Comparison of ENCODE assay signal across 13 cellular contexts in genomic region chr2:98663521-98664090, GRCh38. TPM values are rescaled to one million over a fixed set of nuclear protein-coding genes. Genes with fewer than 3 reads are reported as not detected.
A peak's percentile ranks its signal among the peaks of the same experiment; 100 is the strongest.
DNase-seq lines count a peak whose midpoint lies in the region; ATAC-seq and TF ChIP-seq lines count a peak whose summit lies in the region.
"Had no signal": no experiment of that assay in that cellular context is flagged by ENCODE, and none has a peak within 500 bp of the region (broad histone marks: within the 10 kb centered on the region; RNA-seq: fewer than 3 reads in every experiment).

No MANE protein-coding gene starts in this region.

- H3K27ac ChIP-seq in mammary epithelial cell (ENCODE audit: insufficient read depth, low read depth, low read length) (peak overlapping the region; percentile 79), spleen (peak overlapping the region; percentile 34 to 85 (median 70)), aorta (ENCODE audit: low read depth in 1 of 2, low read length in 2 of 2) (no peak overlapping the region)
- H3K27ac ChIP-seq: GM23248, KMS-11 had no signal

- no peak for TF ChIP-seq POLR2A in spleen (IDR thresholded peaks at IDR 0.05)

- CTCF ChIA-PET in mammary epithelial cell (lab: Charles Lee; ENCODE audit: low non-redundant PET), result no interaction called here

- no peak overlapping the region for H3K4me2 ChIP-seq in mammary epithelial cell (ENCODE audit: insufficient read depth, low read depth, low read length)
- H3K4me2 ChIP-seq: KMS-11 had no signal

- peak overlapping the region; percentile 80 for H3K4me3 Mint-ChIP-seq in T-helper 1 cell treated with Interleukin-12 subunit alpha and Interleukin-12 subunit beta and Interleukin-4 antibody, amounts not matched to agents 30 μg/mL and 1 μg/mL, for 36 hours

- intact Hi-C loops in mammary epithelial cell (cut with micrococcal nuclease) (loop anchor here (2.0 to 5.0 kb wide), 2 partner anchors 67 to 249 kb away; partner anchors contain the start of gene MGAT4A), spleen (cut with DNase I; ENCODE audit: low total_unique reads) (no loop called here), aorta (cut with DNase I) (no loop called here)

- peaks cover 5% of the 10 kb centered on the region for H3K9me3 ChIP-seq in mammary epithelial cell (replicated peaks; ENCODE audit: insufficient read depth, low read length)
- H3K9me3 ChIP-seq in spleen, result peaks cover 0 to 6% (median 0%) of the 10 kb centered on the region in 8 donors
- H3K9me3 ChIP-seq in aorta (ENCODE audit: control insufficient read depth, low read length), result no peaks in the 10 kb centered on the region

- no peaks in the 10 kb centered on the region for H3K27me3 ChIP-seq in mammary epithelial cell (ENCODE audit: insufficient read depth, low read length)
- no peaks in the 10 kb centered on the region for H3K27me3 ChIP-seq in spleen (replicated peaks in 1 of 7)
- no peaks in the 10 kb centered on the region for H3K27me3 ChIP-seq in aorta (ENCODE audit: control insufficient read depth in 1 of 2, insufficient read depth in 2 of 2, low read length in 1 of 2)

- no peaks in the 10 kb centered on the region for H4K20me1 ChIP-seq in mammary epithelial cell (ENCODE audit: insufficient read depth, low read length)

- no TSS peak for BruUV-seq in mammary epithelial cell (replicated peaks; lab: Mats Ljungman, UMichigan)

- peaks cover 60% of the 10 kb centered on the region for H3K4me1 Mint-ChIP-seq in T-helper 1 cell treated with Interleukin-12 subunit alpha and Interleukin-12 subunit beta and Interleukin-4 antibody, amounts not matched to agents 30 μg/mL and 1 μg/mL, for 36 hours (ENCODE audit: low read depth)

- no peaks in the 10 kb centered on the region for H3K27me3 Mint-ChIP-seq in T-helper 1 cell treated with Interleukin-12 subunit alpha and Interleukin-12 subunit beta and Interleukin-4 antibody, amounts not matched to agents 30 μg/mL and 1 μg/mL, for 36 hours (ENCODE audit: low read depth)

- ATAC-seq in activated CD4-positive, CD25-positive, alpha-beta regulatory T cell treated with anti-CD3 and anti-CD28 coated beads, Interleukin-2, amount 50 U/mL, for 24 hours, result peak; percentile 37 to 55
- ATAC-seq in aorta (ENCODE audit: low FRiP score), result no peak

- dilution Hi-C loops in mammary epithelial cell (cut with HindIII; ENCODE audit: low sequenced_read_pairs), result no loop called here

- H3K4me1 ChIP-seq in mammary epithelial cell (ENCODE audit: insufficient read depth, low read length) (peaks cover 16% of the 10 kb centered on the region), spleen (peaks cover 0 to 33% (median 5%) of the 10 kb centered on the region in 6 donors), aorta (ENCODE audit: control insufficient read depth in 1 of 2, insufficient read depth in 2 of 2, low read length in 2 of 2) (no peaks in the 10 kb centered on the region)

- no peak overlapping the region for H2AFZ ChIP-seq in mammary epithelial cell (ENCODE audit: low read depth, low read length)
- H2AFZ ChIP-seq: GM23248 had no signal

- TF ChIP-seq CTCF in mammary epithelial cell (conservative IDR thresholded peaks at IDR 0.05 in 1 of 2, IDR thresholded peaks at IDR 0.05 in 1 of 2; ENCODE audit: extremely low read depth in 1 of 2, insufficient read depth in 1 of 2, low read depth in 1 of 2, low read length in 2 of 2), result no peak
- TF ChIP-seq CTCF in spleen (IDR thresholded peaks at IDR 0.05 in 8 of 11, conservative IDR thresholded peaks at IDR 0.05 in 3 of 11), result no peak

- WGBS in mammary epithelial cell (ENCODE audit: low coverage, missing lambda C conversion rate), result 96% methylated on average over 11 of the region's 12 CpGs
- WGBS in spleen, 5 donors, result 79 to 84% (median 83%) methylated on average over 12 of the region's 12 CpGs
- 83 to 87% methylated on average over 12 of the region's 12 CpGs for WGBS in aorta, 2 donors

- H3K4me3 ChIP-seq in mammary epithelial cell (replicated peaks in 1 of 3; ENCODE audit: insufficient read depth in 1 of 3, low read depth in 2 of 3, low read length in 3 of 3) (no peak overlapping the region), spleen (peak overlapping the region in 1 of 8 donors; percentile 32), aorta (ENCODE audit: low read length in 2 of 2) (no peak overlapping the region)
- H3K4me3 ChIP-seq: GM23248 had no signal

- H3K9me3 Mint-ChIP-seq in T-helper 1 cell treated with Interleukin-12 subunit alpha and Interleukin-12 subunit beta and Interleukin-4 antibody, amounts not matched to agents 30 μg/mL and 1 μg/mL, for 36 hours, result peaks cover 28% of the 10 kb centered on the region

- no peak overlapping the region for H3K9ac ChIP-seq in mammary epithelial cell (ENCODE audit: insufficient read depth, low read length)
- H3K9ac ChIP-seq: GM23248, KMS-11 had no signal

- DNase-seq in activated CD4-positive, CD25-positive, alpha-beta regulatory T cell treated with anti-CD3 and anti-CD28 coated beads, Interleukin-2, amount 50 U/mL, for 72 hours, result no peak
- DNase-seq in mammary epithelial cell (no peak), spleen (no peak), aorta (no peak), GM03348 (ENCODE audit: low spot score) (no peak), mucosa of gallbladder (ENCODE audit: low spot score) (no peak)
- DNase-seq: anterior cingulate cortex, NCI-H1436 treated with DMSO at 0.1 percent for 48 hours, NCI-H524 had no signal

- H3K79me2 ChIP-seq in mammary epithelial cell (ENCODE audit: insufficient read depth, low read length), result no peaks in the 10 kb centered on the region

- in situ Hi-C loops in mammary epithelial cell (cut with MboI; ENCODE audit: low sequenced_read_pairs in 2 of 2), result no loop called here

- H3K36me3 ChIP-seq in mammary epithelial cell (ENCODE audit: insufficient read depth, low read length) (no peaks in the 10 kb centered on the region), spleen (peaks cover 0 to 25% (median 4%) of the 10 kb centered on the region in 6 donors), aorta (ENCODE audit: control insufficient read depth in 1 of 2, insufficient read depth in 2 of 2, low read length in 1 of 2) (no peaks in the 10 kb centered on the region)

- H3K27ac Mint-ChIP-seq in T-helper 1 cell treated with Interleukin-12 subunit alpha and Interleukin-12 subunit beta and Interleukin-4 antibody, amounts not matched to agents 30 μg/mL and 1 μg/mL, for 36 hours, result peak overlapping the region; percentile 94

- H3K36me3 Mint-ChIP-seq in T-helper 1 cell treated with Interleukin-12 subunit alpha and Interleukin-12 subunit beta and Interleukin-4 antibody, amounts not matched to agents 30 μg/mL and 1 μg/mL, for 36 hours (ENCODE audit: low read depth), result peaks cover 62% of the 10 kb centered on the region

RNA-seq across cellular contexts. Expression of gene UNC50, which starts 55.2 kb away (rescaled TPM):
- 10 to 100 TPM; 33.0 to 38.4 TPM for total RNA-seq in mammary epithelial cell
- 33.3 TPM for polyA plus RNA-seq in mammary epithelial cell
- 10.7 TPM for polyA minus RNA-seq in mammary epithelial cell
- 10 to 100 TPM; 32.1 to 56.5 (median 43.9) TPM for total RNA-seq in spleen
- polyA plus RNA-seq in spleen, result 10 to 100 TPM; 36.1 to 52.1 (median 38.9) TPM
- total RNA-seq in aorta, result 10 to 100 TPM; 33.7 to 39.6 TPM
- 10 to 100 TPM; 39.7 to 62.5 TPM for polyA plus RNA-seq in aorta
- total RNA-seq in mucosa of gallbladder, result 44.8 TPM

RNA-seq across cellular contexts. Expression of gene COA5, which starts 55.3 kb away (rescaled TPM):
- 10 to 100 TPM; 16.5 to 20.5 TPM for total RNA-seq in mammary epithelial cell
- 17.0 TPM for polyA plus RNA-seq in mammary epithelial cell
- 3.6 TPM for polyA minus RNA-seq in mammary epithelial cell
- 10 to 100 TPM; 24.4 to 46.7 (median 33.8) TPM for total RNA-seq in spleen
- 10 to 100 TPM; 48.9 to 69.7 (median 54.9) TPM for polyA plus RNA-seq in spleen
- total RNA-seq in aorta, result 10 to 100 TPM; 18.1 to 31.1 TPM
- polyA plus RNA-seq in aorta, result 10 to 100 TPM; 43.5 to 60.3 TPM
- 37.2 TPM for total RNA-seq in mucosa of gallbladder

Comparison
In these comparisons a context has a peak if more than half of its experiments do, and no peak if none do; other contexts are left out.
1. H3K27ac ChIP-seq: peak in mammary epithelial cell (single experiment) and spleen (8 of 8); none in aorta (0 of 2).